ENCODE assay signal across 15 cellular contexts in genomic region chr17:43134774-43135453, GRCh38. TPM values are rescaled to one million over a fixed set of nuclear protein-coding genes. Genes with fewer than 3 reads are reported as not detected.
A peak's percentile ranks its signal among the peaks of the same experiment; 100 is the strongest.
DNase-seq lines count a peak whose midpoint lies in the region; ATAC-seq, FAIRE-seq and TF ChIP-seq lines count a peak whose summit lies in the region.
"Had no signal": no experiment of that assay in that cellular context is flagged by ENCODE, and none has a peak within 500 bp of the region (broad histone marks: within the 10 kb centered on the region; RNA-seq: fewer than 3 reads in every experiment).

No MANE protein-coding gene starts in this region.

- no TSS peak for BruUV-seq in K562 (replicated peaks; lab: Mats Ljungman, UMichigan)

- H3K27ac ChIP-seq in K562 (ENCODE audit: extremely low read depth, low read depth, low read length), result no peak overlapping the region
- peak overlapping the region in 1 of 3 donors; percentile 48 for H3K27ac ChIP-seq in right lobe of liver
- H3K27ac ChIP-seq in upper lobe of left lung, result no peak overlapping the region

- in situ Hi-C loops in K562 (cut with MboI), result no loop called here

- H2AFZ ChIP-seq in K562 (ENCODE audit: low read depth, low read length), result no peak overlapping the region

- no peak for TF ChIP-seq POLR2A in K562 (conservative IDR thresholded peaks at IDR 0.05)
- TF ChIP-seq POLR2A in right lobe of liver (IDR thresholded peaks at IDR 0.05), result no peak
- TF ChIP-seq POLR2A in upper lobe of left lung (IDR thresholded peaks at IDR 0.05), result no peak

- H3K27me3 ChIP-seq in K562 (ENCODE audit: control insufficient read depth in 2 of 2, insufficient read depth in 2 of 2, low read length in 2 of 2) (no peaks in the 10 kb centered on the region), right lobe of liver (no peaks in the 10 kb centered on the region), upper lobe of left lung (no peaks in the 10 kb centered on the region)

- ATAC-seq in K562 (peak; percentile 48), right lobe of liver (peak; percentile 93 to 97 (median 94)), HG02970 (IDR thresholded peaks at IDR 0.05; ENCODE audit: low FRiP score, unreplicated experiment) (no peak), upper lobe of left lung (ENCODE audit: low FRiP score in 2 of 2) (no peak)

- H3K79me2 ChIP-seq in K562 (ENCODE audit: control insufficient read depth, insufficient read depth, low read length), result no peaks in the 10 kb centered on the region; the same call in 2 of the 3 replicates

- H3K9me3 ChIP-seq in K562 (replicated peaks; ENCODE audit: control insufficient read depth, insufficient read depth, low read depth, low read length), result no peaks in the 10 kb centered on the region; the same call in 1 of the 2 replicates
- no peaks in the 10 kb centered on the region for H3K9me3 ChIP-seq in right lobe of liver
- no peaks in the 10 kb centered on the region for H3K9me3 ChIP-seq in upper lobe of left lung

- TF ChIP-seq RAD21 in K562 (CRISPR knock-in tag; conservative IDR thresholded peaks at IDR 0.05 in 1 of 2, IDR thresholded peaks at IDR 0.05 in 1 of 2), result no peak

- FAIRE-seq in K562 (lab: Jason Lieb, UNC), result no peak

- peaks cover 0 to 3% of the 10 kb centered on the region in 2 experiments; a peak in 2 of 5 replicates for H3K4me1 ChIP-seq in K562 (replicated peaks in 1 of 2; ENCODE audit: control insufficient read depth in 2 of 2, insufficient read depth in 2 of 2, low read length in 2 of 2)
- H3K4me1 ChIP-seq in right lobe of liver, result peaks cover 0 to 30% (median 7%) of the 10 kb centered on the region in 4 donors
- peaks cover 0 to 2% (median under 1%) of the 10 kb centered on the region in 4 donors for H3K4me1 ChIP-seq in upper lobe of left lung

- CTCF ChIA-PET in K562 (lab: Yijun Ruan, JAX; ENCODE audit: low intra/inter-chr PET ratio), result no interaction called here

- 0 out of 4 replicates have a peak overlapping the region, but pooled peaks of 1 of the 2 experiments have one; percentile 36 for H3K9ac ChIP-seq in K562 (ENCODE audit: insufficient read depth in 1 of 2, low read depth in 2 of 2, low read length in 2 of 2)

- TF ChIP-seq EP300 in K562 (IDR thresholded peaks at IDR 0.05; ENCODE audit: low read length) (no peak), upper lobe of left lung (IDR thresholded peaks at IDR 0.05) (no peak)

- H3K4me3 ChIP-seq in K562, result no peak overlapping the region
- H3K4me3 ChIP-seq in right lobe of liver, result no peak overlapping the region
- no peak overlapping the region for H3K4me3 ChIP-seq in upper lobe of left lung

- no peak for TF ChIP-seq CTCF in K562 (IDR thresholded peaks at IDR 0.05 in 2 of 3, conservative IDR thresholded peaks at IDR 0.05 in 1 of 3; ENCODE audit: insufficient read depth in 2 of 3, low read depth in 1 of 3, low read length in 3 of 3)
- no peak for TF ChIP-seq CTCF in right lobe of liver (IDR thresholded peaks at IDR 0.05)
- TF ChIP-seq CTCF in upper lobe of left lung (IDR thresholded peaks at IDR 0.05), result no peak

- POLR2A ChIA-PET in K562 (lab: Yijun Ruan, JAX), result interaction anchor here (1.1 kb wide), 1 partner anchor 10 kb away, joined by 6 read pairs; the partner anchor contains the start of gene BRCA1

- H4K20me1 ChIP-seq in K562 (replicated peaks; ENCODE audit: control insufficient read depth, insufficient read depth, low read length), result no peaks in the 10 kb centered on the region

- peaks cover 34% of the 10 kb centered on the region; the same call in 2 of the 3 replicates for H3K36me3 ChIP-seq in K562 (ENCODE audit: control insufficient read depth, insufficient read depth, low read length)
- peaks cover 0 to 8% (median 0%) of the 10 kb centered on the region in 4 donors for H3K36me3 ChIP-seq in right lobe of liver
- H3K36me3 ChIP-seq in upper lobe of left lung, result peaks cover 0 to 30% (median 17%) of the 10 kb centered on the region in 4 donors

- no peaks in the 10 kb centered on the region for H3K9me1 ChIP-seq in K562 (ENCODE audit: control insufficient read depth, insufficient read depth, low read length)

- 95% methylated on average over 24 of the region's 25 CpGs for WGBS in K562 (ENCODE audit: insufficient coverage, low coverage, missing lambda C conversion rate)
- 75% methylated on average over 10 of the region's 25 CpGs for WGBS in right lobe of liver (ENCODE audit: insufficient coverage, low coverage, low lambda C conversion rate, missing lambda C conversion rate)
- 97 to 99% methylated on average over 12 to 25 of the region's 25 CpGs for WGBS in upper lobe of left lung, 2 donors

- peak; percentile 33 for DNase-seq in activated CD8-positive, alpha-beta memory T cell treated with anti-CD3 and anti-CD28 coated beads, Interleukin-2, amount 50 U/mL, for 48 hours
- DNase-seq in activated CD8-positive, alpha-beta memory T cell treated with anti-CD3 and anti-CD28 coated beads, Interleukin-2, amount 50 U/mL, for 4 hours, result no peak
- DNase-seq in K562 (ENCODE audit: extremely low read depth in 1 of 4, low spot score in 3 of 4) (no peak), right lobe of liver (peak in 2 of 3 donors; percentile 71 to 75), germinal center (ENCODE audit: low spot score) (no peak), upper lobe of left lung (no peak), NCI-H226 (no peak)
- DNase-seq: 8988T; GDM1; NCI-H1694 treated with DMSO at 0.1 percent for 48 hours; NCI-H510A; NCI-H748 treated with DMSO at 0.1 percent for 48 hours; NK-92 treated with Interleukin-12 subunit alpha and Interleukin-12 subunit beta, amount 100 ng/mL, for 24 hours; SIG-M5 had no signal

- intact Hi-C loops in K562 (cut with micrococcal nuclease) (no loop called here), right lobe of liver (cut with DNase I) (no loop called here)

- H3K4me2 ChIP-seq in K562 (ENCODE audit: insufficient read depth, low read length), result no peak overlapping the region

TF ChIP-seq in K562, 482 proteins besides CTCF, POLR2A, EP300 and RAD21:
- TF ChIP-seq RBFOX2 (IDR thresholded peaks at IDR 0.05; ENCODE audit: low read depth, low read length) (peak; percentile 65), POLR2G (IDR thresholded peaks at IDR 0.05; ENCODE audit: low read depth, low read length) (peak; percentile 59; the same call in 1 of the 2 replicates), ZBTB33 (CRISPR knock-in tag; IDR thresholded peaks at IDR 0.05) (peak; percentile 83), KLF6 (CRISPR knock-in tag; IDR thresholded peaks at IDR 0.05; ENCODE audit: borderline replicate concordance) (no peak)

RNA-seq across cellular contexts. Expression of gene BRCA1, which starts 9.8 kb away (rescaled TPM):
- 71.2 and 176 TPM in 2 replicates for total RNA-seq in K562 (2011; cell fraction: chromatin; rRNA removed; ENCODE audit: low replicate concordance)
- 45.0 and 58.7 TPM in 2 replicates for total RNA-seq in K562 (2011; cell fraction: nucleolus; rRNA removed)
- total RNA-seq in K562 (2011; cell fraction: nucleoplasm; rRNA removed), result 95.6 and 115 TPM in 2 replicates
- 68.4 and 82.5 TPM in 2 replicates for total RNA-seq in K562 (2014; rRNA removed)
- 73.2 and 79.1 TPM in 2 replicates for total RNA-seq in K562 (2014; rRNA removed; fragmentation: Illumina TruSeq; extraction: Trizol)
- total RNA-seq in K562 (2015; rRNA removed; fragmentation: Illumina TruSeq; extraction: Trizol), result 59.0 and 61.6 TPM in 2 replicates
- total RNA-seq in K562 (2021), result 60.2 and 62.3 TPM in 2 replicates
- polyA plus RNA-seq in K562 (2011; rRNA removed), result 49.7 and 95.3 TPM in 2 replicates
- polyA plus RNA-seq in K562 (2011; cell fraction: cytosol; rRNA removed), result 59.2 and 99.4 TPM in 2 replicates
- 34.4 and 81.1 TPM in 2 replicates for polyA plus RNA-seq in K562 (2011; cell fraction: nucleus; rRNA removed)
- polyA plus RNA-seq in K562 (2012), result 55.7 and 71.7 TPM in 2 replicates
- polyA plus RNA-seq in K562 (2014; fragmentation: Illumina TruSeq; extraction: Trizol), result 74.8 and 77.1 TPM in 2 replicates
- 10 to 100 TPM; 25.9 to 35.6 TPM for polyA plus RNA-seq in K562 (2014; fragmentation: Nextera tagmentation; extraction: Ambion mirVana)
- 56.5 and 60.1 TPM in 2 replicates for polyA plus RNA-seq in K562 (2014; rRNA removed)
- 143 and 194 TPM in 2 replicates for polyA minus RNA-seq in K562 (2011; rRNA and poly(A)+ RNA removed)
- 33.9 and 77.6 TPM in 2 replicates for polyA minus RNA-seq in K562 (2011; cell fraction: cytosol; rRNA and poly(A)+ RNA removed)
- 42.5 and 54.0 TPM in 2 replicates for polyA minus RNA-seq in K562 (2011; cell fraction: nucleus; rRNA and poly(A)+ RNA removed)
- total RNA-seq in right lobe of liver, result 1 to 10 TPM; 3.1 to 6.7 (median 3.9) TPM
- total RNA-seq in upper lobe of left lung, result 10 to 100 TPM in 3 of 6 donors, 1 to 10 TPM in 3; 4.3 to 15.7 (median 8.0) TPM

RNA-seq across cellular contexts. Expression of gene NBR1, which starts 36.1 kb away (rescaled TPM):
- 68.0 and 83.8 TPM in 2 replicates for total RNA-seq in K562 (2011; cell fraction: chromatin; rRNA removed; ENCODE audit: low replicate concordance)
- 39.7 and 40.1 TPM in 2 replicates for total RNA-seq in K562 (2011; cell fraction: nucleolus; rRNA removed)
- 55.0 and 61.7 TPM in 2 replicates for total RNA-seq in K562 (2011; cell fraction: nucleoplasm; rRNA removed)
- 37.0 and 38.9 TPM in 2 replicates for total RNA-seq in K562 (2014; rRNA removed)
- 50.2 and 59.5 TPM in 2 replicates for total RNA-seq in K562 (2014; rRNA removed; fragmentation: Illumina TruSeq; extraction: Trizol)
- total RNA-seq in K562 (2015; rRNA removed; fragmentation: Illumina TruSeq; extraction: Trizol), result 33.9 and 36.8 TPM in 2 replicates
- total RNA-seq in K562 (2021), result 39.9 and 44.8 TPM in 2 replicates
- 41.0 and 70.1 TPM in 2 replicates for polyA plus RNA-seq in K562 (2011; rRNA removed)
- 25.1 and 31.0 TPM in 2 replicates for polyA plus RNA-seq in K562 (2011; cell fraction: cytosol; rRNA removed)
- polyA plus RNA-seq in K562 (2011; cell fraction: nucleus; rRNA removed), result 19.9 and 23.4 TPM in 2 replicates
- polyA plus RNA-seq in K562 (2012), result 33.2 and 53.7 TPM in 2 replicates
- polyA plus RNA-seq in K562 (2014; fragmentation: Illumina TruSeq; extraction: Trizol), result 58.6 and 62.8 TPM in 2 replicates
- polyA plus RNA-seq in K562 (2014; fragmentation: Nextera tagmentation; extraction: Ambion mirVana), result 1 to 10 TPM; 4.2 to 7.5 TPM
- polyA plus RNA-seq in K562 (2014; rRNA removed), result 36.2 and 39.9 TPM in 2 replicates
- polyA minus RNA-seq in K562 (2011; rRNA and poly(A)+ RNA removed), result 81.8 and 120 TPM in 2 replicates
- 28.1 and 40.1 TPM in 2 replicates for polyA minus RNA-seq in K562 (2011; cell fraction: cytosol; rRNA and poly(A)+ RNA removed)
- polyA minus RNA-seq in K562 (2011; cell fraction: nucleus; rRNA and poly(A)+ RNA removed), result 19.5 and 27.4 TPM in 2 replicates
- 10 to 100 TPM; 34.7 to 71.0 (median 49.2) TPM for total RNA-seq in right lobe of liver
- 10 to 100 TPM; 52.4 to 95.5 (median 76.5) TPM for total RNA-seq in upper lobe of left lung

Comparison
In these comparisons a context has a peak if more than half of its experiments do, and no peak if none do; other contexts are left out.
1. DNase-seq: peak in activated CD8-positive, alpha-beta memory T cell treated with anti-CD3 and anti-CD28 coated beads, Interleukin-2, amount 50 U/mL, for 48 hours (single experiment) and right lobe of liver (2 of 3); none in activated CD8-positive, alpha-beta memory T cell treated with anti-CD3 and anti-CD28 coated beads, Interleukin-2, amount 50 U/mL, for 4 hours (single experiment), K562 (0 of 4), germinal center (single experiment), upper lobe of left lung (0 of 2) and NCI-H226 (single experiment).
2. ATAC-seq: peak in K562 (single experiment) and right lobe of liver (4 of 4); none in HG02970 (single experiment) and upper lobe of left lung (0 of 2).